8 cellular contexts compared by ENCODE assay signal in genomic region chr11:76823481-76824028, GRCh38. TPM values are rescaled to one million over a fixed set of nuclear protein-coding genes. Genes with fewer than 3 reads are reported as not detected.
DNase-seq lines count a peak whose midpoint lies in the region; ATAC-seq and TF ChIP-seq lines count a peak whose summit lies in the region.

No MANE protein-coding gene starts in this region.

- H3F3A ChIP-seq in GM23248 (ENCODE audit: insufficient read depth): peaks cover 14% of the 10 kb centered on the region

- H3K4me3 ChIP-seq in GM23248: peak overlapping the region; percentile 41
- H3K4me3 ChIP-seq in fibroblast of villous mesenchyme (ENCODE audit: low read depth, low read length): no peak overlapping the region
- H3K4me3 ChIP-seq in tibial artery: no peak overlapping the region

- peak overlapping the region; percentile 23; the same call in 1 of the 2 replicates for H3K27ac ChIP-seq in GM23248
- H3K27ac ChIP-seq in tibial artery: no peak overlapping the region

- TF ChIP-seq CTCF in fibroblast of villous mesenchyme (IDR thresholded peaks at IDR 0.05; ENCODE audit: insufficient read depth, low read depth, low read length) (no peak), tibial artery (IDR thresholded peaks at IDR 0.05) (no peak)

- in situ Hi-C loops in GM23248 (cut with MboI): no loop called here

- 19 to 25% methylated on average over 7 to 9 of the region's 9 CpGs for WGBS in GM23248 (ENCODE audit: low coverage in 1 of 2, low lambda C conversion rate in 2 of 2, missing lambda C conversion rate in 2 of 2), 2 experiments

- no peaks in the 10 kb centered on the region for H3K79me2 ChIP-seq in GM23248 (ENCODE audit: insufficient read depth)

- DNase-seq in GM23248: peak; percentile 81
- DNase-seq in SK-N-DZ (ENCODE audit: low spot score): peak; percentile 40
- peak; percentile 40 for DNase-seq in fibroblast of villous mesenchyme (ENCODE audit: low read depth)
- peak; percentile 97 for DNase-seq in pulmonary artery endothelial cell (ENCODE audit: low read depth, low spot score)
- no peak for DNase-seq in stimulated activated CD4-positive, alpha-beta T cell treated with anti-CD3 and anti-CD28 coated beads, Interleukin-1b, Interleukin-23, amount 100 ng/mL, for 48 hours
- DNase-seq in tibial artery: no peak
- DNase-seq in NAMALWA (ENCODE audit: low spot score): no peak

- no peaks in the 10 kb centered on the region for H3K9me2 ChIP-seq in GM23248 (ENCODE audit: insufficient read depth)

- H2AFZ ChIP-seq in GM23248: peak overlapping the region; percentile 61

- no peak overlapping the region for H3K9ac ChIP-seq in GM23248

- peak overlapping the region; percentile 25 for H3K4me2 ChIP-seq in GM23248 (ENCODE audit: unreplicated experiment)

- H3K36me3 ChIP-seq in GM23248 (ENCODE audit: low read depth) (no peaks in the 10 kb centered on the region), tibial artery (no peaks in the 10 kb centered on the region)

- H3K9me3 ChIP-seq in GM23248 (ENCODE audit: low read depth): no peaks in the 10 kb centered on the region
- no peaks in the 10 kb centered on the region for H3K9me3 ChIP-seq in tibial artery

- no peak for ATAC-seq in HG03108 (IDR thresholded peaks at IDR 0.05; ENCODE audit: unreplicated experiment)

- no peaks in the 10 kb centered on the region for H4K20me1 ChIP-seq in GM23248 (ENCODE audit: insufficient read depth)

- 0 out of 2 replicates have a peak, but pooled peaks cover 3% of the 10 kb centered on the region for H3K27me3 ChIP-seq in GM23248 (replicated peaks; ENCODE audit: insufficient read depth)
- H3K27me3 ChIP-seq in tibial artery: no peaks in the 10 kb centered on the region

- peaks cover 24% of the 10 kb centered on the region for H3K4me1 ChIP-seq in GM23248 (ENCODE audit: insufficient read depth)
- peaks cover 0 to 5% (median 0%) of the 10 kb centered on the region in 4 donors for H3K4me1 ChIP-seq in tibial artery

- intact Hi-C loops in tibial artery (cut with DNase I; ENCODE audit: low total_unique reads): no loop called here

RNA-seq across cellular contexts. Expression of gene ACER3, which starts 37.2 kb away (rescaled TPM):
- total RNA-seq in GM23248 (2014; rRNA removed; shearing (Covaris generic)): 10.2 and 37.9 TPM in 2 replicates
- 9.1 and 12.0 TPM in 2 replicates for polyA plus RNA-seq in GM23248 (2016; fragmentation: Nextera tagmentation; extraction: Ambion mirVana)
- 8.4 and 10.5 TPM in 2 replicates for polyA plus RNA-seq in SK-N-DZ (2014; cell fraction: cytosol; rRNA removed)
- 7.0 and 7.1 TPM in 2 replicates for polyA plus RNA-seq in SK-N-DZ (2014; cell fraction: nucleus; rRNA removed)
- total RNA-seq in fibroblast of villous mesenchyme (10.0 and 18.6 TPM in 2 replicates), pulmonary artery endothelial cell (11.7 and 24.5 TPM in 2 replicates)

RNA-seq across cellular contexts. Expression of gene TSKU, which starts 40.4 kb away (rescaled TPM):
- total RNA-seq in GM23248 (2014; rRNA removed; shearing (Covaris generic)): 30.6 and 40.1 TPM in 2 replicates
- polyA plus RNA-seq in GM23248 (2016; fragmentation: Nextera tagmentation; extraction: Ambion mirVana): 30.8 and 35.2 TPM in 2 replicates
- 19.0 and 20.0 TPM in 2 replicates for polyA plus RNA-seq in SK-N-DZ (2014; cell fraction: cytosol; rRNA removed)
- 8.4 and 10.4 TPM in 2 replicates for polyA plus RNA-seq in SK-N-DZ (2014; cell fraction: nucleus; rRNA removed)
- total RNA-seq in fibroblast of villous mesenchyme (18.6 and 20.9 TPM in 2 replicates), pulmonary artery endothelial cell (3.1 and 5.0 TPM in 2 replicates)

Comparison
In these comparisons a context has a peak if more than half of its experiments do, and no peak if none do; other contexts are left out.
1. DNase-seq: peak in GM23248 (single experiment), SK-N-DZ (single experiment), fibroblast of villous mesenchyme (single experiment) and pulmonary artery endothelial cell (single experiment); none in stimulated activated CD4-positive, alpha-beta T cell treated with anti-CD3 and anti-CD28 coated beads, Interleukin-1b, Interleukin-23, amount 100 ng/mL, for 48 hours (single experiment), tibial artery (0 of 2) and NAMALWA (single experiment).